ENCODE assay signal across 14 cellular contexts in the genomic region with DNA sequence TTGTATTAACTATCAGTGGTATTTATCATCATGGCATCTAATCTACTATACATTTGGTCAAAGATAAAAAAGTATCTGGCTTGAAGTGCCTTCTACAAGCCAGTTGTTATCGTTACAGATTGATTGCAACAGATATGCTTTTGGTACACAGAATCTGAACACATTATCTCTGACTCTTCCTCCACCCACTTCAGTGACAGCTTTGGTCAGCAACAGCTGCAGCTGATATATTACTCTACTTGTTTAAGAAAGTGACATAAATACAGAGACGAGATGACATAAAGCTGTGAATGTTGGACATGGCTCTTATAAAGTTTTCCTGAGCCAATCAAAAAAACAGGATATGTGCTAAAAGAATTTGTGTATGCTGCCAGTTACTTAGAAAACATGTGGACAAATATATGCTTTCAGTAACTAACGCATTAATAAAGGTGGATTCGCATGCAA.
DNase-seq lines count a peak whose midpoint lies in the region; ATAC-seq and TF ChIP-seq lines count a peak whose summit lies in the region.
"Had no signal": no experiment of that assay in that cellular context is flagged by ENCODE, and none has a peak within 500 bp of the region (broad histone marks: within the 10 kb centered on the region; RNA-seq: fewer than 3 reads in every experiment).

No MANE protein-coding gene starts in this region.

- TF ChIP-seq CTCF in gastroesophageal sphincter (IDR thresholded peaks at IDR 0.05): no peak
- TF ChIP-seq CTCF in suprapubic skin (IDR thresholded peaks at IDR 0.05): no peak

- no peak for DNase-seq in activated T-cell treated with anti-CD3 and anti-CD28 coated beads, Interleukin-2, amount 50 U/mL, for 4 hours
- DNase-seq in activated T-cell treated with anti-CD3 and anti-CD28 coated beads, Interleukin-2, amount 50 U/mL, for 1 hour: no peak
- no peak for DNase-seq in T-helper 2 cell treated with Interferon-gamma antibody and Interleukin-4, amounts not matched to agents 5 μg/mL and 100 μg/mL, for 36 hours (ENCODE audit: low spot score)
- DNase-seq in stimulated activated naive CD8-positive, alpha-beta T cell treated with anti-CD3 and anti-CD28 coated beads, Interleukin-15, amount 100 ng/mL, for 72 hours: no peak
- no peak for DNase-seq in suprapubic skin (ENCODE audit: low spot score in 2 of 2)
- DNase-seq in HAP-1 (ENCODE audit: low spot score in 2 of 2): no peak
- DNase-seq: activated effector memory CD4-positive, alpha-beta T cell treated with Interleukin-2 at 50 U/mL for 16 hours; cerebellar nuclear complex; islet precursor cell had no signal

- H3K27ac ChIP-seq in gastroesophageal sphincter: peak overlapping the region in 2 of 4 donors; percentile 0 to 16
- H3K27ac ChIP-seq in suprapubic skin: no peak overlapping the region
- H3K27ac ChIP-seq: neural progenitor cell, SJSA1 had no signal

- H3K36me3 Mint-ChIP-seq in activated T-cell treated with anti-CD3 and anti-CD28 coated beads, Interleukin-2, amount 50 U/mL, for 4 hours (ENCODE audit: insufficient read depth): peaks cover 9% of the 10 kb centered on the region
- peaks cover 1% of the 10 kb centered on the region for H3K36me3 Mint-ChIP-seq in T-helper 2 cell treated with Interferon-gamma antibody and Interleukin-4, amounts not matched to agents 5 μg/mL and 100 μg/mL, for 36 hours (ENCODE audit: low read depth)
- H3K36me3 Mint-ChIP-seq: neural progenitor cell had no signal

- H3K9me3 Mint-ChIP-seq in activated T-cell treated with anti-CD3 and anti-CD28 coated beads, Interleukin-2, amount 50 U/mL, for 4 hours: no peaks in the 10 kb centered on the region
- no peaks in the 10 kb centered on the region for H3K9me3 Mint-ChIP-seq in T-helper 2 cell treated with Interferon-gamma antibody and Interleukin-4, amounts not matched to agents 5 μg/mL and 100 μg/mL, for 36 hours
- no peaks in the 10 kb centered on the region for H3K9me3 Mint-ChIP-seq in stimulated activated naive CD8-positive, alpha-beta T cell treated with anti-CD3 and anti-CD28 coated beads, Interleukin-15, amount 100 ng/mL, for 72 hours
- H3K9me3 Mint-ChIP-seq: neural progenitor cell had no signal

- H3K4me3 ChIP-seq in gastroesophageal sphincter (no peak overlapping the region), suprapubic skin (no peak overlapping the region), HAP-1 (no peak overlapping the region)
- H3K4me3 ChIP-seq: neural progenitor cell, SJSA1 had no signal

- peak overlapping the region; percentile 47 for H3K4me3 Mint-ChIP-seq in activated T-cell treated with anti-CD3 and anti-CD28 coated beads, Interleukin-2, amount 50 U/mL, for 4 hours
- H3K4me3 Mint-ChIP-seq in T-helper 2 cell treated with Interferon-gamma antibody and Interleukin-4, amounts not matched to agents 5 μg/mL and 100 μg/mL, for 36 hours: peak overlapping the region; percentile 67
- H3K4me3 Mint-ChIP-seq in stimulated activated naive CD8-positive, alpha-beta T cell treated with anti-CD3 and anti-CD28 coated beads, Interleukin-15, amount 100 ng/mL, for 72 hours: peak overlapping the region in 1 of 2 donors; percentile 75
- H3K4me3 Mint-ChIP-seq: neural progenitor cell had no signal

- H3K9me3 ChIP-seq in gastroesophageal sphincter (no peaks in the 10 kb centered on the region), suprapubic skin (no peaks in the 10 kb centered on the region), HAP-1 (no peaks in the 10 kb centered on the region)
- H3K9me3 ChIP-seq: SJSA1 had no signal

- no peak for ATAC-seq in activated T-cell treated with anti-CD3 and anti-CD28 coated beads, Interleukin-2, amount 50 U/mL, for 4 hours
- ATAC-seq in gastroesophageal sphincter (peak; percentile 51), GM21367 (IDR thresholded peaks at IDR 0.05; ENCODE audit: unreplicated experiment) (no peak)
- peak; percentile 26 for ATAC-seq in stimulated activated naive CD8-positive, alpha-beta T cell treated with anti-CD3 and anti-CD28 coated beads, Interleukin-15, amount 100 ng/mL, for 72 hours
- ATAC-seq: HCT116 had no signal

- H3K27me3 Mint-ChIP-seq in activated T-cell treated with anti-CD3 and anti-CD28 coated beads, Interleukin-2, amount 50 U/mL, for 4 hours (ENCODE audit: low read depth): no peaks in the 10 kb centered on the region
- no peaks in the 10 kb centered on the region for H3K27me3 Mint-ChIP-seq in T-helper 2 cell treated with Interferon-gamma antibody and Interleukin-4, amounts not matched to agents 5 μg/mL and 100 μg/mL, for 36 hours (ENCODE audit: low read depth)
- no peaks in the 10 kb centered on the region for H3K27me3 Mint-ChIP-seq in stimulated activated naive CD8-positive, alpha-beta T cell treated with anti-CD3 and anti-CD28 coated beads, Interleukin-15, amount 100 ng/mL, for 72 hours

- no peak for TF ChIP-seq POLR2A in gastroesophageal sphincter (IDR thresholded peaks at IDR 0.05)
- TF ChIP-seq POLR2A in suprapubic skin (IDR thresholded peaks at IDR 0.05): no peak

- H3K4me1 ChIP-seq in gastroesophageal sphincter (peaks cover 0 to 35% (median 4%) of the 10 kb centered on the region in 3 donors), suprapubic skin (peaks cover 22% of the 10 kb centered on the region), HAP-1 (no peaks in the 10 kb centered on the region)
- H3K4me1 ChIP-seq: neural progenitor cell had no signal

- no peak overlapping the region for H3K27ac Mint-ChIP-seq in T-helper 2 cell treated with Interferon-gamma antibody and Interleukin-4, amounts not matched to agents 5 μg/mL and 100 μg/mL, for 36 hours
- no peak overlapping the region for H3K27ac Mint-ChIP-seq in stimulated activated naive CD8-positive, alpha-beta T cell treated with anti-CD3 and anti-CD28 coated beads, Interleukin-15, amount 100 ng/mL, for 72 hours

- 32 to 36% methylated on average over 4 of the region's 4 CpGs for WGBS in gastroesophageal sphincter (ENCODE audit: low coverage in 1 of 2), 2 donors
- 54% methylated on average over 4 of the region's 4 CpGs for WGBS in suprapubic skin

- in situ Hi-C loops in HAP-1 (cut with MboI; ENCODE audit: low sequenced_read_pairs): no loop called here

- peaks cover 80% of the 10 kb centered on the region for H3K4me1 Mint-ChIP-seq in activated T-cell treated with anti-CD3 and anti-CD28 coated beads, Interleukin-2, amount 50 U/mL, for 4 hours (ENCODE audit: low read depth)
- H3K4me1 Mint-ChIP-seq in T-helper 2 cell treated with Interferon-gamma antibody and Interleukin-4, amounts not matched to agents 5 μg/mL and 100 μg/mL, for 36 hours (ENCODE audit: low read depth): peaks cover 42% of the 10 kb centered on the region
- H3K4me1 Mint-ChIP-seq in stimulated activated naive CD8-positive, alpha-beta T cell treated with anti-CD3 and anti-CD28 coated beads, Interleukin-15, amount 100 ng/mL, for 72 hours: peaks cover 85% of the 10 kb centered on the region

- no peaks in the 10 kb centered on the region for H3K36me3 ChIP-seq in gastroesophageal sphincter
- H3K36me3 ChIP-seq in suprapubic skin: no peaks in the 10 kb centered on the region
- H3K36me3 ChIP-seq in HAP-1 (replicated peaks): no peaks in the 10 kb centered on the region
- H3K36me3 ChIP-seq: neural progenitor cell, SJSA1 had no signal

- H3K27me3 ChIP-seq in gastroesophageal sphincter: no peaks in the 10 kb centered on the region
- no peaks in the 10 kb centered on the region for H3K27me3 ChIP-seq in suprapubic skin
- H3K27me3 ChIP-seq in HAP-1 (ENCODE audit: low read depth): no peaks in the 10 kb centered on the region
- H3K27me3 ChIP-seq: neural progenitor cell, SJSA1 had no signal

- TF ChIP-seq EP300 in gastroesophageal sphincter (IDR thresholded peaks at IDR 0.05) (no peak), suprapubic skin (IDR thresholded peaks at IDR 0.05) (no peak)

Comparison
In these comparisons a context has a peak if more than half of its experiments do, and no peak if none do; other contexts are left out.
1. ATAC-seq: peak in gastroesophageal sphincter (single experiment) and stimulated activated naive CD8-positive, alpha-beta T cell treated with anti-CD3 and anti-CD28 coated beads, Interleukin-15, amount 100 ng/mL, for 72 hours (single experiment); none in activated T-cell treated with anti-CD3 and anti-CD28 coated beads, Interleukin-2, amount 50 U/mL, for 4 hours (0 of 2) and GM21367 (single experiment).